ENCODE assay signal across 16 cellular contexts in the genomic region with DNA sequence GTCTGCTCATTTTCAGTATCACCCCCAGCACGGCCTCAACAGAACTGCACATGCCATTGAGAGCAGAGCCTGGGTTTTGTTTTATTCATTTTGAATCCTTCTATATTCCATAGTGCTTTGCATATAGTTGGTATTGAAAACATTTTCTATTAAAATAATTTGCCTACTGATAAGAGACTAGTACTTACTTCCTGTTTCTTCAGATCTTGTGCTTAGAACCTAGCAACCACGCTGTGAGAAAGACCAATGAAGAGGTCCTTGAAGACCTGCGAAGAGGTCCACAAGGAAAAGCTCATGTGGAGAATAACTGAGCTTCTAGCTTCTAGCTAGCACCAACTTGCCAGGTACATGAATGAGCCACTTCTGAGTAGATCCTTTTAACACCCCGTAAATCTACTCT.
"Had no signal": no experiment of that assay in that cellular context is flagged by ENCODE, and none has a peak within 500 bp of the region (broad histone marks: within the 10 kb centered on the region; RNA-seq: fewer than 3 reads in every experiment).

No MANE protein-coding gene starts in this region.

- H3K36me3 Mint-ChIP-seq: activated naive CD4-positive, alpha-beta T cell treated with anti-CD3 and anti-CD28 coated beads, Interleukin-2, amount 50 U/mL, for 72 hours had no signal

- H3K27ac Mint-ChIP-seq: brain; nephron progenitor cell; stimulated activated naive CD8-positive, alpha-beta T cell treated with anti-CD3 and anti-CD28 coated beads, Interleukin-15, Interleukin-2, amounts not matched to agents 100 ng/mL and 50 ng/mL, for 24 hours had no signal

- H3K4me3 Mint-ChIP-seq: brain; nephron progenitor cell; stimulated activated naive CD8-positive, alpha-beta T cell treated with anti-CD3 and anti-CD28 coated beads, Interleukin-15, Interleukin-2, amounts not matched to agents 100 ng/mL and 50 ng/mL, for 24 hours; WTC11 had no signal

- H3K4me1 Mint-ChIP-seq: brain had no signal

- H3K27me3 ChIP-seq: heart left ventricle, sigmoid colon, upper lobe of right lung had no signal

- H3K9me3 ChIP-seq: heart left ventricle, sigmoid colon, upper lobe of right lung had no signal

- H3K4me3 ChIP-seq: heart left ventricle, sigmoid colon, upper lobe of right lung had no signal

- H3K9me3 Mint-ChIP-seq: activated naive CD4-positive, alpha-beta T cell treated with anti-CD3 and anti-CD28 coated beads, Interleukin-2, amount 50 U/mL, for 72 hours; nephron progenitor cell; stimulated activated naive CD8-positive, alpha-beta T cell treated with anti-CD3 and anti-CD28 coated beads, Interleukin-15, Interleukin-2, amounts not matched to agents 100 ng/mL and 50 ng/mL, for 24 hours; WTC11 had no signal

- H3K27me3 Mint-ChIP-seq: brain; stimulated activated naive CD8-positive, alpha-beta T cell treated with anti-CD3 and anti-CD28 coated beads, Interleukin-15, Interleukin-2, amounts not matched to agents 100 ng/mL and 50 ng/mL, for 24 hours had no signal

- H3K27ac ChIP-seq: heart left ventricle, sigmoid colon, upper lobe of right lung had no signal

- ATAC-seq: activated naive CD4-positive, alpha-beta T cell treated with anti-CD3 and anti-CD28 coated beads, Interleukin-2, amount 50 U/mL, for 72 hours; heart left ventricle; left ventricle myocardium superior; upper lobe of right lung; WTC11 had no signal

- DNase-seq: activated CD4-positive, alpha-beta T cell treated with anti-CD3 and anti-CD28 coated beads, Interleukin-2, amount 50 U/mL, for 1 hour; activated effector memory CD4-positive, alpha-beta T cell treated with anti-CD3 and anti-CD28 coated beads, Interleukin-2, amount 50 U/mL, for 16 hours; amniotic stem cell; effector memory CD4-positive, alpha-beta T cell; heart left ventricle; kidney; left ventricle myocardium superior; mesendoderm; nephron progenitor cell; sigmoid colon; T1000; upper lobe of right lung had no signal

- H3K4me1 ChIP-seq: sigmoid colon, upper lobe of right lung had no signal
